In genomic region chr19:17553256-17553655, GRCh38 we compare ENCODE assay signal across 8 cellular contexts. TPM values are rescaled to one million over a fixed set of nuclear protein-coding genes. Genes with fewer than 3 reads are reported as not detected.
DNase-seq lines count a peak whose midpoint lies in the region; ATAC-seq and TF ChIP-seq lines count a peak whose summit lies in the region.

No MANE protein-coding gene starts in this region.

- H3K27ac ChIP-seq in gastroesophageal sphincter, result peak overlapping the region in 3 of 4 donors; percentile 30 to 61 (median 61)

- no peaks in the 10 kb centered on the region for H3K9me3 ChIP-seq in gastroesophageal sphincter

- H3K36me3 ChIP-seq in gastroesophageal sphincter, result peaks cover 0 to 12% of the 10 kb centered on the region in 2 donors

- no peak for TF ChIP-seq POLR2A in gastroesophageal sphincter (IDR thresholded peaks at IDR 0.05)

- ATAC-seq in gastroesophageal sphincter (peak; percentile 35), sciatic nerve (peak; percentile 76), HG03378 (IDR thresholded peaks at IDR 0.05; ENCODE audit: unreplicated experiment) (no peak)

- peaks cover 0 to 43% (median 5%) of the 10 kb centered on the region in 3 donors for H3K4me1 ChIP-seq in gastroesophageal sphincter

- DNase-seq in HFF-Myc (ENCODE audit: extremely low read depth, low read depth), result peak; percentile 89
- DNase-seq in SHP77 (lab: John Stamatoyannopoulos, UW), result peak; percentile 23 to 61
- peak; percentile 86 for DNase-seq in sciatic nerve (ENCODE audit: low spot score)
- DNase-seq in NCI-H2227 treated with DMSO at 0.1 percent for 48 hours (lab: John Stamatoyannopoulos, UW), result no peak
- no peak for DNase-seq in NCI-H510A treated with DMSO at 0.1 percent for 48 hours (lab: John Stamatoyannopoulos, UW)
- no peak for DNase-seq in activated CD4-positive, alpha-beta T cell treated with anti-CD3 and anti-CD28 coated beads for 48 hours

- no peaks in the 10 kb centered on the region for H3K27me3 ChIP-seq in gastroesophageal sphincter

- H3K4me3 ChIP-seq in HFF-Myc (replicated peaks; ENCODE audit: low read depth, low read length) (0 out of 2 replicates have a peak overlapping the region, but pooled peaks have one; percentile 2), gastroesophageal sphincter (no peak overlapping the region)

- 20 to 34% methylated on average over 2 to 7 of the region's 7 CpGs for WGBS in gastroesophageal sphincter (ENCODE audit: low coverage in 1 of 2), 2 donors

- no peak for TF ChIP-seq EP300 in gastroesophageal sphincter (IDR thresholded peaks at IDR 0.05)

- TF ChIP-seq CTCF in HFF-Myc (IDR thresholded peaks at IDR 0.05; ENCODE audit: low read depth, low read length, missing control alignments) (no peak), gastroesophageal sphincter (IDR thresholded peaks at IDR 0.05) (no peak)

- intact Hi-C loops in sciatic nerve (cut with DNase I), result no loop called here

RNA-seq across cellular contexts. Expression of gene COLGALT1, which starts 2.2 kb away (rescaled TPM):
- total RNA-seq in gastroesophageal sphincter (10 to 100 TPM; 54.7 to 78.9 (median 61.2) TPM), sciatic nerve (84.0 TPM)

RNA-seq across cellular contexts. Expression of gene PGLS, which starts 41.8 kb away (rescaled TPM):
- 10 to 100 TPM; 35.0 to 48.7 (median 39.9) TPM for total RNA-seq in gastroesophageal sphincter
- total RNA-seq in sciatic nerve, result 47.3 TPM

Comparison
In these comparisons a context has a peak if more than half of its experiments do, and no peak if none do; other contexts are left out.
1. DNase-seq: peak in HFF-Myc (single experiment), SHP77 (2 of 2) and sciatic nerve (single experiment); none in NCI-H2227 treated with DMSO at 0.1 percent for 48 hours (single experiment), NCI-H510A treated with DMSO at 0.1 percent for 48 hours (single experiment) and activated CD4-positive, alpha-beta T cell treated with anti-CD3 and anti-CD28 coated beads for 48 hours (single experiment).